8 cellular contexts compared by ENCODE assay signal in the genomic region with DNA sequence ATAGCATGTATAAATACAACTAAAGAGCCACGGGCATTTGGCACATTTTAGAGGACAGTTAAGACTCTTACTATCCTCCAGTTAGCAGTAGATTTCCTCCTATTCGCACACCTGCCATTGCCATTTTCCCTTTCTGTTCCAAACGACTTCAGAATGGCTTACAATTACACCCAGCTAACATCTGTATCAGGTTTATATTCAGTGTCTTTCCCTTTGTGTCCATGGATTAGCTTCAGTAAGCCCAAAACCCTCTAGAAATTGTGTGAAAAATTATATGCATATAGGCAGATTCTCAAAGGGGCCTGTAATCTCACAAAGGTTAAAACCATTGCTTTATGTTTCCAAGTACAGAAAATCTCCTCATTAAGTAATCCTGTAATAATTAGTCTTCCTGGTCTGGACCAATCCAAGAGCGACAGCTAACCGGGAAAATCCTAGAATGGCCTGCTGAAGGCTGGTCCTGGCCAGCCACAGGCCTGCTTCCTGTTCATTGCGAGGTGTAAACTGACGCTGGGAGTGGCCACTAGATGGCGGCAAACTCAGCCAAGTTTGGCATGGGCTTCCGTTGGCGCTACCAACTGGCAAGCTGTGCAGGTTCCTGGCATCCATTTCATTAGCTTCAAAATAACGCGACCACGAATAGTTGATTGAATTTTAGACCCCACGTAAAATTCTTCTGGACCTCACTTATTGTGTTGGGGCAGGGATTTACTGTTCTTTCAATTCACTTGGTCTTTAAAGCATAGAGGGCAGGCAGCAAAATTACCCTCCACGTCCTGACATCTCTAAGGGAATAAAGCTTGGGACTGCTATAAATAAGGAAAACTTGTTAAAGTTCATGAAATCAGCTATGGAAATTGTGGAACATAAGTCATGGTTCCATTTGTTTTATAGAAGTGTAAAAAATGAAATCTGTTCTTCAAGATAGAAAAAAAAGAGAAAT. TPM values are rescaled to one million over a fixed set of nuclear protein-coding genes. Genes with fewer than 3 reads are reported as not detected.
DNase-seq lines count a peak whose midpoint lies in the region; ATAC-seq and FAIRE-seq lines count a peak whose summit lies in the region.

No MANE protein-coding gene starts in this region.

- peak; percentile 97 for ATAC-seq in GM21737 (IDR thresholded peaks at IDR 0.05; ENCODE audit: unreplicated experiment)

- DNase-seq in DMS53 (lab: John Stamatoyannopoulos, UW) (peak; percentile 95), LHCN-M2 (ENCODE audit: low read depth) (peak; percentile 74), RCC 7860 (ENCODE audit: low spot score) (peak; percentile 63), activated T-helper 1 cell treated with Interleukin-2 at 50 U/mL for 16 hours (ENCODE audit: low read depth) (peak; percentile 79), fibroblast of the conjunctiva (ENCODE audit: low read depth) (peak; percentile 70), occipital lobe (lab: John Stamatoyannopoulos, UW) (peak; percentile 76), superior temporal gyrus (ENCODE audit: extremely low spot score) (peak; percentile 95)

- peak; percentile 25 for FAIRE-seq in RCC 7860 (lab: Jason Lieb, UNC)

RNA-seq across cellular contexts. Expression of a gene that starts 17.1 kb away (rescaled TPM):
- 0.13 TPM in 1 of 2 replicates, not detected in the other for total RNA-seq in LHCN-M2 (2014; rRNA removed)
- polyA plus RNA-seq in LHCN-M2 (2012) = 0.04 TPM
- 2.0 TPM for total RNA-seq in occipital lobe

Comparison
In these comparisons a context has a peak if more than half of its experiments do, and no peak if none do; other contexts are left out.
1. Peak in every context shown above with its lines: DNase-seq and ATAC-seq.